ENCODE assay signal across 10 cellular contexts in genomic region chr14:68466491-68466977, GRCh38.
DNase-seq lines count a peak whose midpoint lies in the region; ATAC-seq, FAIRE-seq and TF ChIP-seq lines count a peak whose summit lies in the region.
"Had no signal": no experiment of that assay in that cellular context is flagged by ENCODE, and none has a peak within 500 bp of the region (broad histone marks: within the 10 kb centered on the region; RNA-seq: fewer than 3 reads in every experiment).

No MANE protein-coding gene starts in this region.

- H3K36me3 ChIP-seq in stomach smooth muscle (ENCODE audit: control insufficient read depth in 2 of 2, insufficient read depth in 2 of 2, low read length in 2 of 2) (no peaks in the 10 kb centered on the region), H7 (replicated peaks; ENCODE audit: control insufficient read depth, insufficient read depth, low read length) (no peaks in the 10 kb centered on the region)

- H3K9ac ChIP-seq in stomach smooth muscle (ENCODE audit: low read length in 2 of 2), result peak overlapping the region in 1 of 2 donors; percentile 3

- no peak for TF ChIP-seq CTCF in astrocyte of the spinal cord (IDR thresholded peaks at IDR 0.05; ENCODE audit: low read depth, low read length)
- TF ChIP-seq CTCF in GM13976 (IDR thresholded peaks at IDR 0.05; ENCODE audit: borderline replicate concordance, control extremely low read depth, extremely low read depth, insufficient read depth, missing control alignments), result no peak

- DNase-seq in H54 (ENCODE audit: insufficient read length, low spot score) (peak; percentile 32), astrocyte of the spinal cord (ENCODE audit: low read depth, low spot score) (peak; percentile 85), hepatic stellate cell (ENCODE audit: low spot score) (peak; percentile 78), H7 (no peak), GM13976 (ENCODE audit: low spot score) (no peak)
- DNase-seq: cortex of kidney, H9 had no signal

- no peak for TF ChIP-seq POLR2A in H54 (IDR thresholded peaks at IDR 0.05; ENCODE audit: low read depth, low read length)

- H3K9me3 ChIP-seq in stomach smooth muscle (ENCODE audit: control insufficient read depth in 2 of 2, low read length in 2 of 2), result no peaks in the 10 kb centered on the region

- H3K27ac ChIP-seq in stomach smooth muscle (ENCODE audit: low read length), result peak overlapping the region; percentile 53

- H3K27me3 ChIP-seq in stomach smooth muscle (ENCODE audit: control insufficient read depth in 1 of 2, insufficient read depth in 2 of 2, low read length in 2 of 2) (no peaks in the 10 kb centered on the region), H7 (ENCODE audit: control insufficient read depth, insufficient read depth, low read length) (no peaks in the 10 kb centered on the region)

- H3K4me1 ChIP-seq in stomach smooth muscle (ENCODE audit: control insufficient read depth, insufficient read depth, low read length), result peaks cover 13% of the 10 kb centered on the region

- ATAC-seq in GM19397 (IDR thresholded peaks at IDR 0.05; ENCODE audit: unreplicated experiment) (no peak), GM21360 (IDR thresholded peaks at IDR 0.05; ENCODE audit: unreplicated experiment) (no peak)

- in situ Hi-C loops in astrocyte of the spinal cord (cut with HindIII; ENCODE audit: low sequenced_read_pairs), result no loop called here
- in situ Hi-C loops in GM13976 (cut with MboI; ENCODE audit: low sequenced_read_pairs, unreplicated experiment), result no loop called here

- FAIRE-seq in H54 (lab: Jason Lieb, UNC), result peak; percentile 92

- H3K4me3 ChIP-seq in astrocyte of the spinal cord (ENCODE audit: low read depth, low read length), result no peak overlapping the region
- H3K4me3 ChIP-seq in stomach smooth muscle (ENCODE audit: low read length in 2 of 2), result peak overlapping the region; percentile 12 to 57
- H3K4me3 ChIP-seq in H7 (ENCODE audit: insufficient read depth, low read depth, low read length), result no peak overlapping the region

Comparison
In these comparisons a context has a peak if more than half of its experiments do, and no peak if none do; other contexts are left out.
1. DNase-seq: peak in H54 (single experiment), astrocyte of the spinal cord (single experiment) and hepatic stellate cell (single experiment); none in H7 (single experiment) and GM13976 (single experiment).
2. H3K4me3 ChIP-seq: peak in stomach smooth muscle (2 of 2); none in astrocyte of the spinal cord (single experiment) and H7 (single experiment).